ENCODE assay signal across 1 cellular context in genomic region chr3:142578309-142579223, GRCh38.
TF ChIP-seq lines count a peak whose summit lies in the region.

Gene ATR (minus strand): TSS chr3:142578733. CDS start chr3:142578704, 29 bp downstream.

TF ChIP-seq in A549, 52 proteins besides CTCF, POLR2A, EP300 and RAD21 (continued from another document):
- TF ChIP-seq BCL3 (IDR thresholded peaks at IDR 0.05) (no peak; the same call in 2 of the 3 replicates), TP53 (CRISPR knock-in tag; IDR thresholded peaks at IDR 0.05) (no peak), FOSL2 (IDR thresholded peaks at IDR 0.05) (no peak), FOSL2 (CRISPR knock-in tag; IDR thresholded peaks at IDR 0.05) (peak; percentile 12; the same call in 1 of the 2 replicates), SMC3 (IDR thresholded peaks at IDR 0.05) (peak; percentile 36; the same call in 2 of the 3 replicates), E2F6 (IDR thresholded peaks at IDR 0.05; ENCODE audit: borderline replicate concordance, low read depth) (peak; percentile 94), JUN (IDR thresholded peaks at IDR 0.05) (peak; percentile 85 to 97), PBX3 (IDR thresholded peaks at IDR 0.05) (peak; percentile 75; the same call in 1 of the 2 replicates), CHD2 (IDR thresholded peaks at IDR 0.05; ENCODE audit: low read length, partially characterized antibody) (no peak), MAX (IDR thresholded peaks at IDR 0.05) (peak; percentile 99), ATOH8 (CRISPR knock-in tag; IDR thresholded peaks at IDR 0.05; ENCODE audit: low read depth) (no peak), HDAC2 (IDR thresholded peaks at IDR 0.05) (0 out of 2 replicates have a peak, but pooled peaks have one; percentile 26), CBX2 (IDR thresholded peaks at IDR 0.05; ENCODE audit: borderline replicate concordance, low read depth) (no peak)
